In genomic region chr18:13386891-13387801, GRCh38 we compare ENCODE assay signal across 20 cellular contexts.
A peak's percentile ranks its signal among the peaks of the same experiment; 100 is the strongest.
DNase-seq lines count a peak whose midpoint lies in the region; ATAC-seq, FAIRE-seq and TF ChIP-seq lines count a peak whose summit lies in the region.
"Had no signal": no experiment of that assay in that cellular context is flagged by ENCODE, and none has a peak within 500 bp of the region (broad histone marks: within the 10 kb centered on the region; RNA-seq: fewer than 3 reads in every experiment).

No MANE protein-coding gene starts in this region.

- FAIRE-seq in kidney (lab: Jason Lieb, UNC), result no peak
- FAIRE-seq: GM12878, GM18507, HepG2 had no signal

- H3K4me3 Mint-ChIP-seq in activated CD8-positive, alpha-beta memory T cell treated with anti-CD3 and anti-CD28 coated beads, Interleukin-2, amount 10 ng/mL, durations not matched to agents 7 days and 5 days, result no peak overlapping the region
- no peak overlapping the region for H3K4me3 Mint-ChIP-seq in activated T-helper 17 cell treated with anti-CD3 and anti-CD28 coated beads, Interleukin-2, amount 50 U/mL, for 72 hours
- H3K4me3 Mint-ChIP-seq in stimulated activated memory B cell treated with anti-CD40 and anti-IgM and Interleukin-4, amounts not matched to agents 10 μg/mL and 1 μg/mL and 100 μg/mL, for 72 hours, result no peak overlapping the region
- H3K4me3 Mint-ChIP-seq in activated CD4-positive, alpha-beta memory T cell treated with anti-CD3 and anti-CD28 coated beads for 36 hours, result no peak overlapping the region

- CTCF ChIA-PET in activated CD8-positive, alpha-beta memory T cell treated with anti-CD3 and anti-CD28 coated beads, Interleukin-2, amount 10 ng/mL, durations not matched to agents 7 days and 5 days (lab: Charles Lee), result interaction anchor here (2.6 kb wide), 1 partner anchor 12 kb away, joined by 7 read pairs; no protein-coding TSS in a partner anchor
- CTCF ChIA-PET in activated CD4-positive, alpha-beta memory T cell treated with anti-CD3 and anti-CD28 coated beads for 36 hours (lab: Charles Lee), result no interaction called here

- H3K27ac Mint-ChIP-seq in activated CD8-positive, alpha-beta memory T cell treated with anti-CD3 and anti-CD28 coated beads, Interleukin-2, amount 10 ng/mL, durations not matched to agents 7 days and 5 days, result no peak overlapping the region
- H3K27ac Mint-ChIP-seq in activated T-helper 17 cell treated with anti-CD3 and anti-CD28 coated beads, Interleukin-2, amount 50 U/mL, for 72 hours, result peak overlapping the region; percentile 48
- no peak overlapping the region for H3K27ac Mint-ChIP-seq in stimulated activated memory B cell treated with anti-CD40 and anti-IgM and Interleukin-4, amounts not matched to agents 10 μg/mL and 1 μg/mL and 100 μg/mL, for 72 hours
- H3K27ac Mint-ChIP-seq in activated CD4-positive, alpha-beta memory T cell treated with anti-CD3 and anti-CD28 coated beads for 36 hours, result no peak overlapping the region

- H3K27ac ChIP-seq in kidney (ENCODE audit: low read depth in 2 of 2, low read length in 2 of 2) (no peak overlapping the region), colonic mucosa (no peak overlapping the region)
- H3K27ac ChIP-seq: PC-9 had no signal

- H3K4me3 ChIP-seq in kidney (ENCODE audit: low read length in 2 of 2), result no peak overlapping the region
- no peak overlapping the region for H3K4me3 ChIP-seq in colonic mucosa
- H3K4me3 ChIP-seq: BLaER1 treated with 17β-estradiol and CSF1 and Interleukin-3, amounts not matched to agents 10 nM and 100 nM; GM12878; HAP-1; MG63; PC-9 had no signal

- peak; percentile 39 for DNase-seq in activated CD8-positive, alpha-beta memory T cell treated with anti-CD3 and anti-CD28 coated beads, Interleukin-2, amount 50 U/mL, for 48 hours
- DNase-seq in activated CD8-positive, alpha-beta memory T cell treated with anti-CD3 and anti-CD28 coated beads, Interleukin-2, amount 10 ng/mL, durations not matched to agents 7 days and 5 days, result no peak
- DNase-seq in kidney, result peak; percentile 66
- DNase-seq in colonic mucosa, result no peak
- no peak for DNase-seq in activated CD4-positive, alpha-beta memory T cell treated with anti-CD3 and anti-CD28 coated beads for 36 hours
- DNase-seq: 8988T, DMS53, NCI-H1105, NCI-H1694 treated with DMSO at 0.1 percent for 48 hours, NCI-H69, PC-9 had no signal

- TF ChIP-seq CTCF in kidney (IDR thresholded peaks at IDR 0.05; ENCODE audit: borderline replicate concordance, extremely low read depth, insufficient read depth), result no peak
- TF ChIP-seq CTCF in colonic mucosa (IDR thresholded peaks at IDR 0.05), result no peak

- H3K36me3 ChIP-seq in kidney (ENCODE audit: control insufficient read depth in 1 of 2, insufficient read depth in 2 of 2, low read length in 2 of 2) (no peaks in the 10 kb centered on the region), colonic mucosa (no peaks in the 10 kb centered on the region)
- H3K36me3 ChIP-seq: HAP-1, MG63 had no signal

- H3K9me3 Mint-ChIP-seq in activated CD8-positive, alpha-beta memory T cell treated with anti-CD3 and anti-CD28 coated beads, Interleukin-2, amount 10 ng/mL, durations not matched to agents 7 days and 5 days (ENCODE audit: low read depth), result no peaks in the 10 kb centered on the region
- no peaks in the 10 kb centered on the region for H3K9me3 Mint-ChIP-seq in activated T-helper 17 cell treated with anti-CD3 and anti-CD28 coated beads, Interleukin-2, amount 50 U/mL, for 72 hours
- no peaks in the 10 kb centered on the region for H3K9me3 Mint-ChIP-seq in stimulated activated memory B cell treated with anti-CD40 and anti-IgM and Interleukin-4, amounts not matched to agents 10 μg/mL and 1 μg/mL and 100 μg/mL, for 72 hours
- H3K9me3 Mint-ChIP-seq in activated CD4-positive, alpha-beta memory T cell treated with anti-CD3 and anti-CD28 coated beads for 36 hours, result no peaks in the 10 kb centered on the region

- H3K36me3 Mint-ChIP-seq in activated CD8-positive, alpha-beta memory T cell treated with anti-CD3 and anti-CD28 coated beads, Interleukin-2, amount 10 ng/mL, durations not matched to agents 7 days and 5 days, result no peaks in the 10 kb centered on the region
- peaks cover 56% of the 10 kb centered on the region for H3K36me3 Mint-ChIP-seq in activated T-helper 17 cell treated with anti-CD3 and anti-CD28 coated beads, Interleukin-2, amount 50 U/mL, for 72 hours (ENCODE audit: low read depth)
- H3K36me3 Mint-ChIP-seq in stimulated activated memory B cell treated with anti-CD40 and anti-IgM and Interleukin-4, amounts not matched to agents 10 μg/mL and 1 μg/mL and 100 μg/mL, for 72 hours, result no peaks in the 10 kb centered on the region
- H3K36me3 Mint-ChIP-seq in activated CD4-positive, alpha-beta memory T cell treated with anti-CD3 and anti-CD28 coated beads for 36 hours, result peaks cover 8% of the 10 kb centered on the region

- H3K27me3 Mint-ChIP-seq in activated CD8-positive, alpha-beta memory T cell treated with anti-CD3 and anti-CD28 coated beads, Interleukin-2, amount 10 ng/mL, durations not matched to agents 7 days and 5 days, result no peaks in the 10 kb centered on the region
- H3K27me3 Mint-ChIP-seq in activated T-helper 17 cell treated with anti-CD3 and anti-CD28 coated beads, Interleukin-2, amount 50 U/mL, for 72 hours, result no peaks in the 10 kb centered on the region
- H3K27me3 Mint-ChIP-seq in stimulated activated memory B cell treated with anti-CD40 and anti-IgM and Interleukin-4, amounts not matched to agents 10 μg/mL and 1 μg/mL and 100 μg/mL, for 72 hours, result no peaks in the 10 kb centered on the region
- no peaks in the 10 kb centered on the region for H3K27me3 Mint-ChIP-seq in activated CD4-positive, alpha-beta memory T cell treated with anti-CD3 and anti-CD28 coated beads for 36 hours

- peaks cover 8% of the 10 kb centered on the region for H3K4me1 Mint-ChIP-seq in activated CD8-positive, alpha-beta memory T cell treated with anti-CD3 and anti-CD28 coated beads, Interleukin-2, amount 10 ng/mL, durations not matched to agents 7 days and 5 days
- peaks cover 28% of the 10 kb centered on the region for H3K4me1 Mint-ChIP-seq in activated T-helper 17 cell treated with anti-CD3 and anti-CD28 coated beads, Interleukin-2, amount 50 U/mL, for 72 hours
- H3K4me1 Mint-ChIP-seq in stimulated activated memory B cell treated with anti-CD40 and anti-IgM and Interleukin-4, amounts not matched to agents 10 μg/mL and 1 μg/mL and 100 μg/mL, for 72 hours, result peaks cover 12% of the 10 kb centered on the region
- peaks cover 28% of the 10 kb centered on the region for H3K4me1 Mint-ChIP-seq in activated CD4-positive, alpha-beta memory T cell treated with anti-CD3 and anti-CD28 coated beads for 36 hours (ENCODE audit: low read depth)

- no peaks in the 10 kb centered on the region for H3K27me3 ChIP-seq in colonic mucosa
- H3K27me3 ChIP-seq: BLaER1 treated with 17β-estradiol and CSF1 and Interleukin-3, amounts not matched to agents 10 nM and 100 nM; MG63 had no signal

- H3K4me1 ChIP-seq in kidney (ENCODE audit: control insufficient read depth in 1 of 2, insufficient read depth in 1 of 2, low read depth in 1 of 2, low read length in 2 of 2) (peaks cover 10 to 18% of the 10 kb centered on the region in 2 donors), colonic mucosa (peaks cover 3% of the 10 kb centered on the region)
- H3K4me1 ChIP-seq: HAP-1 had no signal

- intact Hi-C loops in kidney (cut with DNase I), result no loop called here
- intact Hi-C loops in colonic mucosa (cut with DNase I), result no loop called here
- intact Hi-C loops in activated CD4-positive, alpha-beta memory T cell treated with anti-CD3 and anti-CD28 coated beads for 36 hours (cut with micrococcal nuclease), result no loop called here

- no peak for ATAC-seq in activated CD8-positive, alpha-beta memory T cell treated with anti-CD3 and anti-CD28 coated beads, Interleukin-2, amount 10 ng/mL, durations not matched to agents 7 days and 5 days
- no peak for ATAC-seq in activated T-helper 17 cell treated with anti-CD3 and anti-CD28 coated beads, Interleukin-2, amount 50 U/mL, for 72 hours (replicated peaks)
- ATAC-seq in stimulated activated memory B cell treated with anti-CD40 and anti-IgM and Interleukin-4, amounts not matched to agents 10 μg/mL and 1 μg/mL and 100 μg/mL, for 72 hours, result peak; percentile 24
- ATAC-seq in activated CD4-positive, CD25-positive, alpha-beta regulatory T cell treated with anti-CD3 and anti-CD28 coated beads, Interleukin-2, amount 50 U/mL, for 24 hours, result no peak
- ATAC-seq: GM12878, HepG2 had no signal

- H3K9ac ChIP-seq in kidney (ENCODE audit: low read length in 2 of 2) (no peak overlapping the region), colonic mucosa (ENCODE audit: low read depth in 2 of 2, low read length in 2 of 2) (no peak overlapping the region)
- H3K9ac ChIP-seq: BLaER1 treated with 17β-estradiol and CSF1 and Interleukin-3, amounts not matched to agents 10 nM and 100 nM had no signal

- POLR2A ChIA-PET in activated CD4-positive, alpha-beta memory T cell treated with anti-CD3 and anti-CD28 coated beads for 36 hours (lab: Charles Lee), result no interaction called here

- H3K9me3 ChIP-seq in kidney (ENCODE audit: control insufficient read depth in 1 of 2, low read length in 2 of 2) (no peaks in the 10 kb centered on the region), colonic mucosa (no peaks in the 10 kb centered on the region)
- H3K9me3 ChIP-seq: BLaER1 treated with 17β-estradiol and CSF1 and Interleukin-3, amounts not matched to agents 10 nM and 100 nM; HAP-1; MG63 had no signal

Comparison
In these comparisons a context has a peak if more than half of its experiments do, and no peak if none do; other contexts are left out.
1. DNase-seq: peak in activated CD8-positive, alpha-beta memory T cell treated with anti-CD3 and anti-CD28 coated beads, Interleukin-2, amount 50 U/mL, for 48 hours (single experiment) and kidney (single experiment); none in activated CD8-positive, alpha-beta memory T cell treated with anti-CD3 and anti-CD28 coated beads, Interleukin-2, amount 10 ng/mL, durations not matched to agents 7 days and 5 days (single experiment), colonic mucosa (single experiment) and activated CD4-positive, alpha-beta memory T cell treated with anti-CD3 and anti-CD28 coated beads for 36 hours (single experiment).